Comparison of ENCODE assay signal across 1 cellular context in genomic region chr22:27848005-27848404, GRCh38.
TF ChIP-seq lines count a peak whose summit lies in the region.

No MANE protein-coding gene starts in this region.

TF ChIP-seq in GM23338, 12 proteins besides CTCF, POLR2A, EP300 and RAD21 (continued from another document):
- TF ChIP-seq ZNF462 (CRISPR knock-in tag; IDR thresholded peaks at IDR 0.05), result no peak
